8 cellular contexts compared by ENCODE assay signal in genomic region chr20:667351-668034, GRCh38. TPM values are rescaled to one million over a fixed set of nuclear protein-coding genes. Genes with fewer than 3 reads are reported as not detected.
DNase-seq lines count a peak whose midpoint lies in the region; ATAC-seq, FAIRE-seq and TF ChIP-seq lines count a peak whose summit lies in the region.

No MANE protein-coding gene starts in this region.

- FAIRE-seq in RCC 7860 (lab: Jason Lieb, UNC) = no peak

- TF ChIP-seq POLR2A in body of pancreas (IDR thresholded peaks at IDR 0.05) = no peak

- peak; percentile 64 for DNase-seq in HEK293T (ENCODE audit: extremely low spot score)
- peak; percentile 14 for DNase-seq in T-helper 22 cell (ENCODE audit: low read depth)
- DNase-seq in body of pancreas = peak; percentile 40 to 70 (median 50)
- DNase-seq in left colon = peak in 1 of 2 donors; percentile 67
- DNase-seq in stimulated activated CD8-positive, alpha-beta memory T cell treated with anti-CD3 and anti-CD28 coated beads, Interleukin-12 subunit alpha, Interleukin-12 subunit beta, amount 100 ng/mL, for 4 hours (ENCODE audit: low read depth) = peak; percentile 37
- no peak for DNase-seq in RCC 7860 (ENCODE audit: low spot score)

- ATAC-seq in body of pancreas (no peak), left colon (peak; percentile 44), HG03354 (IDR thresholded peaks at IDR 0.05; ENCODE audit: poor library complexity, severe bottlenecking, unreplicated experiment) (no peak)

- TF ChIP-seq CTCF in C4-2B (conservative IDR thresholded peaks at IDR 0.05) (peak; percentile 90), body of pancreas (IDR thresholded peaks at IDR 0.05) (peak; percentile 32 to 71 (median 56))

- peaks cover 4% of the 10 kb centered on the region for H3K4me1 ChIP-seq in body of pancreas

- no peaks in the 10 kb centered on the region for H3K36me3 ChIP-seq in body of pancreas (replicated peaks in 1 of 2; ENCODE audit: insufficient read depth in 1 of 2, low read depth in 2 of 2)

- no peaks in the 10 kb centered on the region for H3K9me3 ChIP-seq in body of pancreas

- H3K27ac ChIP-seq in C4-2B (no peak overlapping the region), body of pancreas (no peak overlapping the region)

- CTCF ChIA-PET in HEK293T (lab: Yijun Ruan, JAX) = interaction anchor here (0.5 to 2.2 kb wide), 26 partner anchors 8 to 170 kb away, joined by 3 to 23 read pairs (median 4); partner anchors contain the start of gene SCRT2

- H3K4me3 ChIP-seq in body of pancreas = no peak overlapping the region

- WGBS in body of pancreas, 2 donors = 22 to 25% methylated on average over 9 of the region's 9 CpGs

- H3K27me3 ChIP-seq in body of pancreas = peaks cover 0 to 15% of the 10 kb centered on the region in 2 donors

- POLR2A ChIA-PET in HEK293T (lab: Yijun Ruan, JAX) = no interaction called here

- intact Hi-C loops in body of pancreas (cut with DNase I) = no loop called here
- intact Hi-C loops in left colon (cut with DNase I, micrococcal nuclease) = no loop called here

TF ChIP-seq in HEK293T, 16 proteins besides CTCF, POLR2A, EP300 and RAD21:
- TF ChIP-seq CTBP1 (IDR thresholded peaks at IDR 0.05; ENCODE audit: borderline replicate concordance) (no peak), ARNT (IDR thresholded peaks at IDR 0.05) (no peak), NFRKB (IDR thresholded peaks at IDR 0.05) (no peak), ELF4 (IDR thresholded peaks at IDR 0.05) (no peak), BHLHE40 (IDR thresholded peaks at IDR 0.05; ENCODE audit: borderline replicate concordance) (no peak), TARDBP (IDR thresholded peaks at IDR 0.05) (no peak), LEF1 (IDR thresholded peaks at IDR 0.05; ENCODE audit: borderline replicate concordance) (no peak), PKNOX1 (IDR thresholded peaks at IDR 0.05) (no peak), FOXM1 (IDR thresholded peaks at IDR 0.05; ENCODE audit: borderline replicate concordance) (no peak), HDGF (IDR thresholded peaks at IDR 0.05; ENCODE audit: borderline replicate concordance) (no peak), FOXK2 (IDR thresholded peaks at IDR 0.05) (no peak), FOXA1 (IDR thresholded peaks at IDR 0.05) (no peak)

RNA-seq across cellular contexts. Expression of gene SCRT2, which starts 8.1 kb away (rescaled TPM):
- total RNA-seq in body of pancreas (under 1 TPM in 1 of 2 donors, not detected in 1; under 0.01 TPM), left colon (not detected)

RNA-seq across cellular contexts. Expression of gene SRXN1, which starts 14.5 kb away (rescaled TPM):
- total RNA-seq in body of pancreas = 1 to 10 TPM; 7.9 to 9.9 TPM
- total RNA-seq in left colon = 10 to 100 TPM; 21.1 to 21.9 TPM

RNA-seq across cellular contexts. Expression of gene TCF15, which starts 57.4 kb away (rescaled TPM):
- total RNA-seq in body of pancreas (not detected), left colon (under 1 TPM in 1 of 2 donors, not detected in 1; 0.22 TPM)
